In the genomic region with DNA sequence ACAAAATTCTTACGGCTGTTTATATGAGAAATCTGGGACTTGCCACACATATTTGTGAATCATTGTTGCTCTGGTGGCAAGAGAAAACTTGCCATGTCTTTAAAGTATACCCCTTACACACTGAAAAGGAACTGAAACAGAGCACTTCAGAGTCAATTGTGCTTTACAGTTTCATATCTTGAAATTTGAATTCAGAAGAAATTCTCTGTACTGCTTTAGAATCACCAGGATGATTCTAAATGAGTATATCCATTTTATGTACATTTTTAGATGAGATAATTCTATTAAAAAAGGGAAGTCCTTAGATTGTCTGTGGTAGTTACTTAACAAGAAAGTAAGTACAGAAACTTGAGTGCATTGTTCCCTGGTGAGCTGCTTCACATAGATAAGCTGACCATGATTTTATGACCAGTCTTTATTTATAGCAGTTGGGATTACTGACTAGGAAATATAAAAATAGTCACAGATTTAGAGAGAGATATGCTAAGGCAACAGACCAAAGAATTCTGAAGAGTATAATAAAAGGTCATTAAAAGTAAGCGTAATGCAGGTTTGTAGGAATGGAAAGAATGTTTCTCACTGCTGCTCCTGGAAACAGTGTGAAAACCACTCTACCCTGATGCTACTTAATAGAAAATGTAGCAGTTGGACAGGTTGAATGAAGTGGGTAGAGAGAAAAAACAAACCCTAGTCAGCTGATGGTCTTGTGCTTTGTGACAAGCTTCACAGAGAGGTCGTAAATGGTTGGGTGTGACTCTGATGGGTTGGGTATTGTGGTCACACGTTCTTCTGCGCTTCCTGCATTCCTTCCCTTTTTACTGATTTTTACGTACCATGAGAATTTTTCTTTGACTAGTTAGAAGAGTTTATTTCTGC, we compare ENCODE assay signal across 8 cellular contexts. TPM values are rescaled to one million over a fixed set of nuclear protein-coding genes. Genes with fewer than 3 reads are reported as not detected.
DNase-seq lines count a peak whose midpoint lies in the region; ATAC-seq and TF ChIP-seq lines count a peak whose summit lies in the region.

No MANE protein-coding gene starts in this region.

- no peak overlapping the region for H4K12ac ChIP-seq in trophoblast cell (ENCODE audit: low read depth, low read length)

- no peaks in the 10 kb centered on the region for H3K27me3 Mint-ChIP-seq in CD4-positive, CD25-positive, alpha-beta regulatory T cell

- H3K14ac ChIP-seq in trophoblast cell (ENCODE audit: low read length) = no peak overlapping the region

- H3K27me3 ChIP-seq in CD4-positive, CD25-positive, alpha-beta regulatory T cell (ENCODE audit: control insufficient read depth, insufficient read depth, low read length) = no peaks in the 10 kb centered on the region
- H3K27me3 ChIP-seq in trophoblast cell (ENCODE audit: insufficient read depth, low read length) = no peaks in the 10 kb centered on the region

- H4K8ac ChIP-seq in trophoblast cell (ENCODE audit: low read depth, low read length) = no peak overlapping the region

- peaks cover 10% of the 10 kb centered on the region for H3K79me1 ChIP-seq in trophoblast cell (ENCODE audit: low read length)

- H2BK5ac ChIP-seq in trophoblast cell (ENCODE audit: low read depth, low read length, poor library complexity) = no peak overlapping the region

- H2BK120ac ChIP-seq in trophoblast cell (ENCODE audit: insufficient read depth, low read length, poor library complexity) = no peak overlapping the region

- no peaks in the 10 kb centered on the region for H3K9me3 ChIP-seq in CD4-positive, CD25-positive, alpha-beta regulatory T cell (ENCODE audit: control insufficient read depth in 2 of 2, low read length in 2 of 2)
- H3K9me3 ChIP-seq in trophoblast cell (ENCODE audit: insufficient read depth, low read depth, low read length) = no peaks in the 10 kb centered on the region

- H3K27ac ChIP-seq in CD4-positive, CD25-positive, alpha-beta regulatory T cell (ENCODE audit: insufficient read depth, low read length, poor library complexity, severe bottlenecking) = no peak overlapping the region
- peak overlapping the region; percentile 45 for H3K27ac ChIP-seq in trophoblast cell (ENCODE audit: low read depth, low read length)

- TF ChIP-seq POLR2A in erythroblast (IDR thresholded peaks at IDR 0.05; ENCODE audit: low read length) = peak; percentile 12

- H3K23ac ChIP-seq in trophoblast cell (ENCODE audit: low read length) = no peak overlapping the region

- H2BK12ac ChIP-seq in trophoblast cell (ENCODE audit: low read length) = no peak overlapping the region

- DNase-seq in CD4-positive, CD25-positive, alpha-beta regulatory T cell = peak in 2 of 3 donors; percentile 11 to 65
- peak; percentile 66 for DNase-seq in SIG-M5 treated with dmso at 0.1 percent for 504 hours (lab: John Stamatoyannopoulos, UW; ENCODE audit: unreplicated experiment)
- peak; percentile 37 to 56 for DNase-seq in erythroblast (lab: John Stamatoyannopoulos, UW)
- peak; percentile 89 to 98 for DNase-seq in trophoblast cell
- DNase-seq in SHP77 treated with DMSO at 0.1 percent for 48 hours (lab: John Stamatoyannopoulos, UW) = no peak
- no peak for DNase-seq in D341Med (ENCODE audit: low spot score)

- H3K4me2 ChIP-seq in trophoblast cell (ENCODE audit: low read length) = no peak overlapping the region

- no peak overlapping the region for H4K91ac ChIP-seq in trophoblast cell (ENCODE audit: low read depth, low read length)

- peaks cover 2% of the 10 kb centered on the region for H3K79me2 ChIP-seq in trophoblast cell (ENCODE audit: control insufficient read depth, insufficient read depth, low read length, poor library complexity)

- H3K9ac ChIP-seq in trophoblast cell (ENCODE audit: low read length) = no peak overlapping the region

- no peak overlapping the region for H2AK5ac ChIP-seq in trophoblast cell (ENCODE audit: low read length)

- no peak overlapping the region for H3K4ac ChIP-seq in trophoblast cell (ENCODE audit: low read depth, low read length)

- H3K4me1 ChIP-seq in CD4-positive, CD25-positive, alpha-beta regulatory T cell (ENCODE audit: control insufficient read depth, insufficient read depth, low read length, poor library complexity, severe bottlenecking) = no peaks in the 10 kb centered on the region
- H3K4me1 ChIP-seq in trophoblast cell (ENCODE audit: control insufficient read depth in 1 of 2, insufficient read depth in 2 of 2, low read length in 2 of 2) = peaks cover 9 to 22% of the 10 kb centered on the region in 2 experiments

- no peak overlapping the region for H3K18ac ChIP-seq in trophoblast cell (ENCODE audit: low read length)

- H3K4me3 ChIP-seq in CD4-positive, CD25-positive, alpha-beta regulatory T cell (ENCODE audit: low read depth, low read length) = peak overlapping the region; percentile 2
- no peak overlapping the region for H3K4me3 ChIP-seq in trophoblast cell (ENCODE audit: low read depth, low read length)

- H2AFZ ChIP-seq in trophoblast cell (ENCODE audit: insufficient read depth, low read length, poor library complexity) = no peak overlapping the region

- ATAC-seq in CD4-positive, CD25-positive, alpha-beta regulatory T cell (ENCODE audit: low read depth in 2 of 2) = peak; percentile 49 to 57
- ATAC-seq in GM19025 (IDR thresholded peaks at IDR 0.05; ENCODE audit: low read depth, unreplicated experiment) = peak; percentile 58
- ATAC-seq in HG03097 (IDR thresholded peaks at IDR 0.05; ENCODE audit: low FRiP score, unreplicated experiment) = peak; percentile 68

- H3K36me3 Mint-ChIP-seq in CD4-positive, CD25-positive, alpha-beta regulatory T cell = no peaks in the 10 kb centered on the region

- peak overlapping the region; percentile 16 to 62 (median 23) for H3K4me3 Mint-ChIP-seq in CD4-positive, CD25-positive, alpha-beta regulatory T cell

- WGBS in trophoblast cell (ENCODE audit: extremely low coverage, insufficient coverage, insufficient read length) = no CpG with 5 or more reads among the region's 6 CpGs

- no peaks in the 10 kb centered on the region for H3K36me3 ChIP-seq in CD4-positive, CD25-positive, alpha-beta regulatory T cell (ENCODE audit: control insufficient read depth, insufficient read depth, low read length)
- H3K36me3 ChIP-seq in trophoblast cell (ENCODE audit: control insufficient read depth in 1 of 2, insufficient read depth in 2 of 2, low read length in 2 of 2) = no peaks in the 10 kb centered on the region

- H3K27ac Mint-ChIP-seq in CD4-positive, CD25-positive, alpha-beta regulatory T cell = peak overlapping the region in 2 of 3 donors; percentile 27 to 56

- H3K4me1 Mint-ChIP-seq in CD4-positive, CD25-positive, alpha-beta regulatory T cell = peaks cover 13 to 29% (median 24%) of the 10 kb centered on the region in 4 donors

- H3K9me3 Mint-ChIP-seq in CD4-positive, CD25-positive, alpha-beta regulatory T cell = no peaks in the 10 kb centered on the region

RNA-seq across cellular contexts. Expression of a gene that starts 41.0 kb away (rescaled TPM):
- 8.9 TPM for total RNA-seq in CD4-positive, CD25-positive, alpha-beta regulatory T cell
- polyA plus RNA-seq in CD4-positive, CD25-positive, alpha-beta regulatory T cell = 1 to 10 TPM; 1.5 to 3.9 (median 2.1) TPM
- 8.2 and 8.8 TPM in 2 replicates for polyA plus RNA-seq in trophoblast cell (2013)

Comparison
In these comparisons a context has a peak if more than half of its experiments do, and no peak if none do; other contexts are left out.
1. DNase-seq: peak in CD4-positive, CD25-positive, alpha-beta regulatory T cell (2 of 3), SIG-M5 treated with dmso at 0.1 percent for 504 hours (single experiment), erythroblast (2 of 2) and trophoblast cell (2 of 2); none in SHP77 treated with DMSO at 0.1 percent for 48 hours (single experiment) and D341Med (single experiment).
2. Peak in every context shown above with its lines, with median percentiles within 50 percentile points of each other: ATAC-seq.